ENCODE assay signal across 11 cellular contexts in the genomic region with DNA sequence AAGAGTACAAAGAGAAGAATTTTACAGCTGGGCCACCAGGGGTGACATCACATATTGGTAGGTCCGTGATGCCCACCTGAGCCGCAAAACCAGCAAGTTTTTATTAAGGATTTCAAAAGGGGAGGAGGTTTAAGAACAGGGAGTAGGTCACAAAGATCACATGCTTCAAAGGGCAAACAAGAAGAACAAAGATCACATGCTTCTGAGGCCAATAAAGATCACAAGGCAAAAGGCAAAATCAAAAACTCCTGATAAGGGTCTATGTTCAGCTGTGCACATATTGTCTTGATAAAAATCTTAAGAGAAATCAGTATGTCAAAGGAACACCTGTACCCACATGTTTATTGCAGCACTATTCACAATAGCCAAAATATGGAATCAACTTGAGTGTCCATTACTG. TPM values are rescaled to one million over a fixed set of nuclear protein-coding genes. Genes with fewer than 3 reads are reported as not detected.
DNase-seq lines count a peak whose midpoint lies in the region; ATAC-seq, FAIRE-seq and TF ChIP-seq lines count a peak whose summit lies in the region.
"Not testable (repeated sequence)": the region's sequence is repeated elsewhere in the genome, so short reads cannot be mapped to it uniquely, and the experiment has no call there.
"Had no signal": no experiment of that assay in that cellular context is flagged by ENCODE, and none has a peak within 500 bp of the region (broad histone marks: within the 10 kb centered on the region; RNA-seq: fewer than 3 reads in every experiment).

No MANE protein-coding gene starts in this region.

- H3K4me2 ChIP-seq in HepG2 (ENCODE audit: low read depth, low read length), result peak overlapping the region; percentile 35

- in situ Hi-C loops in HepG2 (cut with HindIII; ENCODE audit: extremely low pct_ligation_motif_present, low pct_unique_long_range_greater_than_20kb), result not testable (repeated sequence)

- not testable (repeated sequence) for H3K9me3 ChIP-seq in HepG2 (ENCODE audit: low read length)

- not testable (repeated sequence) for H2AFZ ChIP-seq in HepG2 (ENCODE audit: low read length)

- not testable (repeated sequence) for H3K4me3 Mint-ChIP-seq in activated CD4-positive, alpha-beta T cell treated with anti-CD3 and anti-CD28 coated beads, Interleukin-2, amount 10 ng/mL, durations not matched to agents 24 days and 14 days; progenitor cell of endocrine pancreas (ENCODE audit: low read depth)

- not testable (repeated sequence) for H3K27ac Mint-ChIP-seq in activated CD4-positive, alpha-beta T cell treated with anti-CD3 and anti-CD28 coated beads, Interleukin-2, amount 10 ng/mL, durations not matched to agents 24 days and 14 days
- peak overlapping the region; percentile 82 for H3K27ac Mint-ChIP-seq in progenitor cell of endocrine pancreas

- 39% methylated on average over 2 of the region's 2 CpGs for WGBS in HepG2 (ENCODE audit: low lambda C conversion rate)

- TF ChIP-seq RAD21 in HepG2 (CRISPR knock-in tag; IDR thresholded peaks at IDR 0.05), result not testable (repeated sequence)

- not testable (repeated sequence) for H3K36me3 ChIP-seq in HepG2 (replicated peaks in 1 of 2; ENCODE audit: control insufficient read depth in 1 of 2, insufficient read depth in 2 of 2, low read length in 2 of 2)

- BruUV-seq in HepG2 (replicated peaks; lab: Mats Ljungman, UMichigan), result not testable (repeated sequence)

- intact Hi-C loops in activated CD4-positive, alpha-beta T cell treated with anti-CD3 and anti-CD28 coated beads, Interleukin-2, amount 10 ng/mL, durations not matched to agents 24 days and 14 days (cut with micrococcal nuclease), result not testable (repeated sequence)
- intact Hi-C loops in HepG2 (cut with micrococcal nuclease; ENCODE audit: unreplicated experiment), result loop anchor here (2.0 kb wide), 1 partner anchor 25 kb away; no protein-coding TSS in a partner anchor

- not testable (repeated sequence) for ATAC-seq in HepG2

- H3K9me3 Mint-ChIP-seq in activated CD4-positive, alpha-beta T cell treated with anti-CD3 and anti-CD28 coated beads, Interleukin-2, amount 10 ng/mL, durations not matched to agents 24 days and 14 days, result not testable (repeated sequence)
- peaks cover 13% of the 10 kb centered on the region for H3K9me3 Mint-ChIP-seq in progenitor cell of endocrine pancreas (ENCODE audit: low read depth)

- not testable (repeated sequence) for H3K36me3 Mint-ChIP-seq in activated CD4-positive, alpha-beta T cell treated with anti-CD3 and anti-CD28 coated beads, Interleukin-2, amount 10 ng/mL, durations not matched to agents 24 days and 14 days (ENCODE audit: low read depth); progenitor cell of endocrine pancreas (ENCODE audit: insufficient read depth)

- not testable (repeated sequence) for H3K4me3 ChIP-seq in LNCaP clone FGC (ENCODE audit: low read depth, low read length); HepG2 (replicated peaks in 1 of 3; ENCODE audit: insufficient read depth in 1 of 3, low read depth in 2 of 3, low read length in 3 of 3)

- not testable (repeated sequence) for TF ChIP-seq POLR2A in HepG2 (IDR thresholded peaks at IDR 0.05; ENCODE audit: insufficient read depth in 1 of 2, low read depth in 2 of 2, low read length in 2 of 2)

- H3K27me3 Mint-ChIP-seq in activated CD4-positive, alpha-beta T cell treated with anti-CD3 and anti-CD28 coated beads, Interleukin-2, amount 10 ng/mL, durations not matched to agents 24 days and 14 days; progenitor cell of endocrine pancreas: not testable (repeated sequence)

- H3K27me3 ChIP-seq in HepG2 (ENCODE audit: control insufficient read depth in 1 of 2, insufficient read depth in 2 of 2, low read length in 2 of 2), result not testable (repeated sequence)

- H3K4me1 Mint-ChIP-seq in activated CD4-positive, alpha-beta T cell treated with anti-CD3 and anti-CD28 coated beads, Interleukin-2, amount 10 ng/mL, durations not matched to agents 24 days and 14 days, result peaks cover 29% of the 10 kb centered on the region
- peaks cover 36% of the 10 kb centered on the region for H3K4me1 Mint-ChIP-seq in progenitor cell of endocrine pancreas (ENCODE audit: low read depth)

- CTCF ChIA-PET in HepG2 (lab: Yijun Ruan, JAX; ENCODE audit: low intra/inter-chr PET ratio, low total read pairs), result not testable (repeated sequence)

- not testable (repeated sequence) for H4K20me1 ChIP-seq in HepG2 (ENCODE audit: insufficient read depth, low read length)

- TF ChIP-seq CTCF in LNCaP clone FGC (IDR thresholded peaks at IDR 0.05; ENCODE audit: control insufficient read depth, extremely low read depth, insufficient read depth); HepG2 (CRISPR knock-in tag; IDR thresholded peaks at IDR 0.05); progenitor cell of endocrine pancreas (IDR thresholded peaks at IDR 0.05; ENCODE audit: unreplicated experiment): not testable (repeated sequence)

- H3K27ac ChIP-seq in HepG2 (ENCODE audit: extremely low read length, insufficient read depth, low read length), result peak overlapping the region; percentile 24

- H3K4me1 ChIP-seq in HepG2 (ENCODE audit: insufficient read depth, low read length), result peaks cover 48% of the 10 kb centered on the region

- peaks cover 14% of the 10 kb centered on the region for H3K79me2 ChIP-seq in HepG2 (ENCODE audit: insufficient read depth, low read length)

- POLR2A ChIA-PET in HepG2 (lab: Yijun Ruan, JAX), result interaction anchor here (1.3 kb wide), 1 partner anchor 13 kb away, joined by 6 read pairs; no protein-coding TSS in a partner anchor

- TF ChIP-seq EP300 in HepG2 (IDR thresholded peaks at IDR 0.05; ENCODE audit: low read depth in 2 of 2, low read length in 2 of 2), result not testable (repeated sequence)
- peak; percentile 17; the same call in 1 of the 2 replicates for TF ChIP-seq EP300 in HepG2 (CRISPR knock-in tag; IDR thresholded peaks at IDR 0.05; ENCODE audit: borderline replicate concordance)

- H3K9ac ChIP-seq in HepG2 (ENCODE audit: insufficient read depth, low read depth, low read length), result not testable (repeated sequence)

- FAIRE-seq in HepG2 (lab: Jason Lieb, UNC), result not testable (repeated sequence)

- DNase-seq in DMS153 (lab: John Stamatoyannopoulos, UW) (peak; percentile 75), LNCaP clone FGC (ENCODE audit: low read depth) (peak; percentile 73), NCI-H2029 treated with DMSO at 0.1 percent for 48 hours (lab: John Stamatoyannopoulos, UW) (peak; percentile 55), NCI-H526 treated with DMSO at 0.1 percent for 48 hours (lab: John Stamatoyannopoulos, UW) (peak; percentile 39), HepG2 (ENCODE audit: low spot score) (peak; percentile 45)
- DNase-seq in activated CD4-positive, alpha-beta T cell treated with anti-CD3 and anti-CD28 coated beads, Interleukin-2, amount 10 ng/mL, durations not matched to agents 24 days and 14 days, result peak; percentile 44
- DNase-seq in progenitor cell of endocrine pancreas (ENCODE audit: low spot score, unreplicated experiment), result not testable (repeated sequence)

RNA-seq across cellular contexts. Expression of a gene that starts 2.3 kb away (rescaled TPM):
- total RNA-seq in activated CD4-positive, alpha-beta T cell treated with anti-CD3 and anti-CD28 coated beads, Interleukin-2, amount 10 ng/mL, durations not matched to agents 24 days and 14 days, result 6.4 and 7.7 TPM in 2 replicates
- 19.7 and 27.7 TPM in 2 replicates for total RNA-seq in HepG2 (2016; rRNA removed; fragmentation: Illumina TruSeq; extraction: Trizol)
- total RNA-seq in HepG2 (2016; cell fraction: cytosol; rRNA removed; fragmentation: Illumina TruSeq; extraction: Trizol; ENCODE audit: low read depth), result 1.8 and 2.6 TPM in 2 replicates
- 20.6 and 25.9 TPM in 2 replicates for total RNA-seq in HepG2 (2016; cell fraction: insoluble cytoplasmic fraction; rRNA removed; fragmentation: Illumina TruSeq; extraction: Trizol)
- total RNA-seq in HepG2 (2016; cell fraction: membrane; rRNA removed; fragmentation: Illumina TruSeq; extraction: Trizol), result 4.3 and 5.1 TPM in 2 replicates
- total RNA-seq in HepG2 (2016; cell fraction: nucleus; rRNA removed; fragmentation: Illumina TruSeq; extraction: Trizol), result 11.1 and 14.0 TPM in 2 replicates
- 8.9 and 12.8 TPM in 2 replicates for polyA plus RNA-seq in HepG2 (2011; rRNA removed)
- 10.2 and 15.5 TPM in 2 replicates for polyA plus RNA-seq in HepG2 (2011; cell fraction: cytosol; rRNA removed)
- 8.4 and 8.6 TPM in 2 replicates for polyA plus RNA-seq in HepG2 (2011; cell fraction: nucleus; rRNA removed)
- polyA plus RNA-seq in HepG2 (2012), result 18.2 and 29.1 TPM in 2 replicates
- polyA plus RNA-seq in HepG2 (2016; cell fraction: cytosol; fragmentation: Illumina TruSeq; extraction: Trizol; ENCODE audit: low read depth), result 1.9 and 2.0 TPM in 2 replicates
- 26.5 and 27.8 TPM in 2 replicates for polyA plus RNA-seq in HepG2 (2016; cell fraction: insoluble cytoplasmic fraction; fragmentation: Illumina TruSeq; extraction: Trizol; ENCODE audit: low read depth)
- polyA plus RNA-seq in HepG2 (2016; cell fraction: membrane; fragmentation: Illumina TruSeq; extraction: Trizol; ENCODE audit: low read depth), result 3.6 and 3.9 TPM in 2 replicates
- polyA plus RNA-seq in HepG2 (2016; cell fraction: nucleus; fragmentation: Illumina TruSeq; extraction: Trizol; ENCODE audit: insufficient read depth, low read depth), result 12.7 and 13.2 TPM in 2 replicates
- 5.4 and 8.6 TPM in 2 replicates for polyA minus RNA-seq in HepG2 (2011; rRNA and poly(A)+ RNA removed; ENCODE audit: low replicate concordance)
- polyA minus RNA-seq in HepG2 (2011; cell fraction: cytosol; rRNA and poly(A)+ RNA removed), result 10.2 and 11.8 TPM in 2 replicates
- 12.7 and 13.4 TPM in 2 replicates for polyA minus RNA-seq in HepG2 (2011; cell fraction: nucleus; rRNA and poly(A)+ RNA removed)
- 22.0 and 22.1 TPM in 2 replicates for total RNA-seq in progenitor cell of endocrine pancreas

RNA-seq across cellular contexts. Expression of a gene that starts 25.7 kb away (rescaled TPM):
- not detected in 2 replicates for total RNA-seq in activated CD4-positive, alpha-beta T cell treated with anti-CD3 and anti-CD28 coated beads, Interleukin-2, amount 10 ng/mL, durations not matched to agents 24 days and 14 days
- 0.22 TPM in 1 of 2 replicates, not detected in the other for total RNA-seq in HepG2 (2016; rRNA removed; fragmentation: Illumina TruSeq; extraction: Trizol)
- not detected in 2 replicates for total RNA-seq in HepG2 (2016; cell fraction: cytosol; rRNA removed; fragmentation: Illumina TruSeq; extraction: Trizol; ENCODE audit: low read depth)
- total RNA-seq in HepG2 (2016; cell fraction: insoluble cytoplasmic fraction; rRNA removed; fragmentation: Illumina TruSeq; extraction: Trizol), result 0.17 TPM in 1 of 2 replicates, not detected in the other
- total RNA-seq in HepG2 (2016; cell fraction: membrane; rRNA removed; fragmentation: Illumina TruSeq; extraction: Trizol), result not detected in 2 replicates
- 0.34 TPM in 1 of 2 replicates, not detected in the other for total RNA-seq in HepG2 (2016; cell fraction: nucleus; rRNA removed; fragmentation: Illumina TruSeq; extraction: Trizol)
- polyA plus RNA-seq in HepG2 (2011; rRNA removed), result 0.13 and 0.24 TPM in 2 replicates
- 0.13 TPM in 1 of 2 replicates, not detected in the other for polyA plus RNA-seq in HepG2 (2011; cell fraction: cytosol; rRNA removed)
- polyA plus RNA-seq in HepG2 (2011; cell fraction: nucleus; rRNA removed), result 0.79 and 0.92 TPM in 2 replicates
- polyA plus RNA-seq in HepG2 (2012), result 0.13 and 0.15 TPM in 2 replicates
- polyA plus RNA-seq in HepG2 (2016; cell fraction: cytosol; fragmentation: Illumina TruSeq; extraction: Trizol; ENCODE audit: low read depth), result not detected in 2 replicates
- not detected in 2 replicates for polyA plus RNA-seq in HepG2 (2016; cell fraction: insoluble cytoplasmic fraction; fragmentation: Illumina TruSeq; extraction: Trizol; ENCODE audit: low read depth)
- polyA plus RNA-seq in HepG2 (2016; cell fraction: membrane; fragmentation: Illumina TruSeq; extraction: Trizol; ENCODE audit: low read depth), result not detected in 2 replicates
- polyA plus RNA-seq in HepG2 (2016; cell fraction: nucleus; fragmentation: Illumina TruSeq; extraction: Trizol; ENCODE audit: insufficient read depth, low read depth), result not detected in 2 replicates
- 0.66 and 0.80 TPM in 2 replicates for polyA minus RNA-seq in HepG2 (2011; rRNA and poly(A)+ RNA removed; ENCODE audit: low replicate concordance)
- not detected in 2 replicates for polyA minus RNA-seq in HepG2 (2011; cell fraction: cytosol; rRNA and poly(A)+ RNA removed)
- polyA minus RNA-seq in HepG2 (2011; cell fraction: nucleus; rRNA and poly(A)+ RNA removed), result 2.9 and 4.2 TPM in 2 replicates
- total RNA-seq in progenitor cell of endocrine pancreas, result 2.4 and 4.2 TPM in 2 replicates
- total RNA-seq: CD8-positive, alpha-beta T cell; H4 had no signal
- polyA plus RNA-seq: A549, AG04450 had no signal

RNA-seq across cellular contexts. Expression of a gene that starts 32.9 kb away (rescaled TPM):
- total RNA-seq in activated CD4-positive, alpha-beta T cell treated with anti-CD3 and anti-CD28 coated beads, Interleukin-2, amount 10 ng/mL, durations not matched to agents 24 days and 14 days, result 2.0 and 2.1 TPM in 2 replicates
- 1.8 and 3.3 TPM in 2 replicates for total RNA-seq in HepG2 (2016; rRNA removed; fragmentation: Illumina TruSeq; extraction: Trizol)
- total RNA-seq in HepG2 (2016; cell fraction: cytosol; rRNA removed; fragmentation: Illumina TruSeq; extraction: Trizol; ENCODE audit: low read depth), result 0.61 and 0.79 TPM in 2 replicates
- 1.5 and 3.2 TPM in 2 replicates for total RNA-seq in HepG2 (2016; cell fraction: insoluble cytoplasmic fraction; rRNA removed; fragmentation: Illumina TruSeq; extraction: Trizol)
- 1.5 and 1.9 TPM in 2 replicates for total RNA-seq in HepG2 (2016; cell fraction: membrane; rRNA removed; fragmentation: Illumina TruSeq; extraction: Trizol)
- total RNA-seq in HepG2 (2016; cell fraction: nucleus; rRNA removed; fragmentation: Illumina TruSeq; extraction: Trizol), result 8.0 and 8.4 TPM in 2 replicates
- polyA plus RNA-seq in HepG2 (2011; rRNA removed), result 9.1 and 10.8 TPM in 2 replicates
- 1.9 and 3.1 TPM in 2 replicates for polyA plus RNA-seq in HepG2 (2011; cell fraction: cytosol; rRNA removed)
- polyA plus RNA-seq in HepG2 (2011; cell fraction: nucleus; rRNA removed), result 21.6 and 21.8 TPM in 2 replicates
- polyA plus RNA-seq in HepG2 (2012), result 4.9 and 5.2 TPM in 2 replicates
- 0.72 and 0.79 TPM in 2 replicates for polyA plus RNA-seq in HepG2 (2016; cell fraction: cytosol; fragmentation: Illumina TruSeq; extraction: Trizol; ENCODE audit: low read depth)
- 2.0 and 3.0 TPM in 2 replicates for polyA plus RNA-seq in HepG2 (2016; cell fraction: insoluble cytoplasmic fraction; fragmentation: Illumina TruSeq; extraction: Trizol; ENCODE audit: low read depth)
- polyA plus RNA-seq in HepG2 (2016; cell fraction: membrane; fragmentation: Illumina TruSeq; extraction: Trizol; ENCODE audit: low read depth), result 1.2 and 1.8 TPM in 2 replicates
- 23.2 and 24.2 TPM in 2 replicates for polyA plus RNA-seq in HepG2 (2016; cell fraction: nucleus; fragmentation: Illumina TruSeq; extraction: Trizol; ENCODE audit: insufficient read depth, low read depth)
- polyA minus RNA-seq in HepG2 (2011; rRNA and poly(A)+ RNA removed; ENCODE audit: low replicate concordance), result 2.5 and 3.3 TPM in 2 replicates
- polyA minus RNA-seq in HepG2 (2011; cell fraction: cytosol; rRNA and poly(A)+ RNA removed), result 0.59 TPM in 1 of 2 replicates, not detected in the other
- 29.5 and 30.0 TPM in 2 replicates for polyA minus RNA-seq in HepG2 (2011; cell fraction: nucleus; rRNA and poly(A)+ RNA removed)
- total RNA-seq in progenitor cell of endocrine pancreas, result 9.6 and 11.0 TPM in 2 replicates
